In the genomic region with DNA sequence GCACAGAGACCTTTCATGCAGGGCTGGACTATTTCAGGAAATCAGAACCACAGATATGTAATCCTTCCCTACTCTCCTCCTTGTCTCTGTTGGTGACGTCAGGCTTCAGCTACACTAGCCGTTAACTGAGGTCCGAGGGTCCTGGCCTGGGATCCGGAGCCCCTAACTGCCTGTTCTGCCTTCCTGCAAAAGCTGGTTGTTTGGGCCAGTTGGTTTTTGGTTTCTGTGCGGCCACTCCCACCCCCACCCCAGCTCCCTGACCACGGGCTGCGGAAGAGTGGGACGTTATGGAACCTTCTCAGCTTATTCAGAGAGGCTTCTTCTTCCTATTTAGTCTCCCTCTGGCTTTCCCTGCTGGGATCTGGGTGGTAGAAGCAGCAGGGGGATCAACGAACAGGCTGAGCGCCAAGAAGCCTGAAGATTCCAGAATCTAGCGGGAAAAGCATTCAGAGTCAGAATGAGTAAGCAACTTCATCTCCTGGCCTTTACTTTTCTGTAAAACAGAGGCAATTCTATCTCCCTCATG, we compare ENCODE assay signal across 2 cellular contexts.
TF ChIP-seq lines count a peak whose summit lies in the region.

No MANE protein-coding gene starts in this region.

TF ChIP-seq in neural cell, 6 proteins besides CTCF, POLR2A, EP300 and RAD21:
- TF ChIP-seq SMC3 (conservative IDR thresholded peaks at IDR 0.05; ENCODE audit: poor library complexity) (no peak), POLR2AphosphoS5 (IDR thresholded peaks at IDR 0.05) (no peak), MXI1 (conservative IDR thresholded peaks at IDR 0.05; ENCODE audit: poor library complexity, severe bottlenecking) (no peak), EZH2 (IDR thresholded peaks at IDR 0.05; ENCODE audit: borderline replicate concordance, insufficient read depth, low read length, poor library complexity, severe bottlenecking) (no peak), TAF1 (IDR thresholded peaks at IDR 0.05; ENCODE audit: low read depth) (no peak)
- TF ChIP-seq, protein P1, sequence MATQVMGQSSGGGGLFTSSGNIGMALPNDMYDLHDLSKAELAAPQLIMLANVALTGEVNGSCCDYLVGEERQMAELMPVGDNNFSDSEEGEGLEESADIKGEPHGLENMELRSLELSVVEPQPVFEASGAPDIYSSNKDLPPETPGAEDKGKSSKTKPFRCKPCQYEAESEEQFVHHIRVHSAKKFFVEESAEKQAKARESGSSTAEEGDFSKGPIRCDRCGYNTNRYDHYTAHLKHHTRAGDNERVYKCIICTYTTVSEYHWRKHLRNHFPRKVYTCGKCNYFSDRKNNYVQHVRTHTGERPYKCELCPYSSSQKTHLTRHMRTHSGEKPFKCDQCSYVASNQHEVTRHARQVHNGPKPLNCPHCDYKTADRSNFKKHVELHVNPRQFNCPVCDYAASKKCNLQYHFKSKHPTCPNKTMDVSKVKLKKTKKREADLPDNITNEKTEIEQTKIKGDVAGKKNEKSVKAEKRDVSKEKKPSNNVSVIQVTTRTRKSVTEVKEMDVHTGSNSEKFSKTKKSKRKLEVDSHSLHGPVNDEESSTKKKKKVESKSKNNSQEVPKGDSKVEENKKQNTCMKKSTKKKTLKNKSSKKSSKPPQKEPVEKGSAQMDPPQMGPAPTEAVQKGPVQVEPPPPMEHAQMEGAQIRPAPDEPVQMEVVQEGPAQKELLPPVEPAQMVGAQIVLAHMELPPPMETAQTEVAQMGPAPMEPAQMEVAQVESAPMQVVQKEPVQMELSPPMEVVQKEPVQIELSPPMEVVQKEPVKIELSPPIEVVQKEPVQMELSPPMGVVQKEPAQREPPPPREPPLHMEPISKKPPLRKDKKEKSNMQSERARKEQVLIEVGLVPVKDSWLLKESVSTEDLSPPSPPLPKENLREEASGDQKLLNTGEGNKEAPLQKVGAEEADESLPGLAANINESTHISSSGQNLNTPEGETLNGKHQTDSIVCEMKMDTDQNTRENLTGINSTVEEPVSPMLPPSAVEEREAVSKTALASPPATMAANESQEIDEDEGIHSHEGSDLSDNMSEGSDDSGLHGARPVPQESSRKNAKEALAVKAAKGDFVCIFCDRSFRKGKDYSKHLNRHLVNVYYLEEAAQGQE (IDR thresholded peaks at IDR 0.05; ENCODE audit: borderline replicate concordance): no peak
TF ChIP-seq in neural cell: peak in this region for 0.

TF ChIP-seq in GM12891, 5 proteins besides CTCF, POLR2A, EP300 and RAD21:
- TF ChIP-seq TAF1 (IDR thresholded peaks at IDR 0.05; ENCODE audit: low read depth, low read length): no peak
- no peak for TF ChIP-seq PAX5 (IDR thresholded peaks at IDR 0.05; ENCODE audit: insufficient read depth, low read length, severe bottlenecking)
- no peak for TF ChIP-seq POLR2AphosphoS5 (IDR thresholded peaks at IDR 0.05; ENCODE audit: low read depth, low read length)
- no peak for TF ChIP-seq SPI1 (IDR thresholded peaks at IDR 0.05; ENCODE audit: low read depth, low read length)
- TF ChIP-seq POU2F2 (IDR thresholded peaks at IDR 0.05; ENCODE audit: low read depth, low read length): no peak
